In genomic region chr3:40505599-40506462, GRCh38 we compare ENCODE assay signal across 1 cellular context.
TF ChIP-seq lines count a peak whose summit lies in the region.

TSS of gene ZNF620 (plus strand) at chr3:40506039. CDS start at chr3:40506353, 314 bp downstream.

TF ChIP-seq in SK-N-SH treated with all-trans-retinoic acid at 6 μM for 48 hours, 23 proteins besides CTCF, POLR2A, EP300 and RAD21 (continued from another document):
- TF ChIP-seq, protein P1, sequence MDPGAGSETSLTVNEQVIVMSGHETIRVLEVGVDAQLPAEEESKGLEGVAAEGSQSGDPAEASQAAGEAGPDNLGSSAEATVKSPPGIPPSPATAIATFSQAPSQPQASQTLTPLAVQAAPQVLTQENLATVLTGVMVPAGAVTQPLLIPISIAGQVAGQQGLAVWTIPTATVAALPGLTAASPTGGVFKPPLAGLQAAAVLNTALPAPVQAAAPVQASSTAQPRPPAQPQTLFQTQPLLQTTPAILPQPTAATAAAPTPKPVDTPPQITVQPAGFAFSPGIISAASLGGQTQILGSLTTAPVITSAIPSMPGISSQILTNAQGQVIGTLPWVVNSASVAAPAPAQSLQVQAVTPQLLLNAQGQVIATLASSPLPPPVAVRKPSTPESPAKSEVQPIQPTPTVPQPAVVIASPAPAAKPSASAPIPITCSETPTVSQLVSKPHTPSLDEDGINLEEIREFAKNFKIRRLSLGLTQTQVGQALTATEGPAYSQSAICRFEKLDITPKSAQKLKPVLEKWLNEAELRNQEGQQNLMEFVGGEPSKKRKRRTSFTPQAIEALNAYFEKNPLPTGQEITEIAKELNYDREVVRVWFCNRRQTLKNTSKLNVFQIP (CRISPR knock-in tag; IDR thresholded peaks at IDR 0.05; ENCODE audit: borderline replicate concordance, low read depth): no peak
- TF ChIP-seq ISL1 (CRISPR knock-in tag; IDR thresholded peaks at IDR 0.05) (no peak), BACH2 (CRISPR knock-in tag; IDR thresholded peaks at IDR 0.05; ENCODE audit: borderline replicate concordance) (no peak)
- TF ChIP-seq, protein P2, sequence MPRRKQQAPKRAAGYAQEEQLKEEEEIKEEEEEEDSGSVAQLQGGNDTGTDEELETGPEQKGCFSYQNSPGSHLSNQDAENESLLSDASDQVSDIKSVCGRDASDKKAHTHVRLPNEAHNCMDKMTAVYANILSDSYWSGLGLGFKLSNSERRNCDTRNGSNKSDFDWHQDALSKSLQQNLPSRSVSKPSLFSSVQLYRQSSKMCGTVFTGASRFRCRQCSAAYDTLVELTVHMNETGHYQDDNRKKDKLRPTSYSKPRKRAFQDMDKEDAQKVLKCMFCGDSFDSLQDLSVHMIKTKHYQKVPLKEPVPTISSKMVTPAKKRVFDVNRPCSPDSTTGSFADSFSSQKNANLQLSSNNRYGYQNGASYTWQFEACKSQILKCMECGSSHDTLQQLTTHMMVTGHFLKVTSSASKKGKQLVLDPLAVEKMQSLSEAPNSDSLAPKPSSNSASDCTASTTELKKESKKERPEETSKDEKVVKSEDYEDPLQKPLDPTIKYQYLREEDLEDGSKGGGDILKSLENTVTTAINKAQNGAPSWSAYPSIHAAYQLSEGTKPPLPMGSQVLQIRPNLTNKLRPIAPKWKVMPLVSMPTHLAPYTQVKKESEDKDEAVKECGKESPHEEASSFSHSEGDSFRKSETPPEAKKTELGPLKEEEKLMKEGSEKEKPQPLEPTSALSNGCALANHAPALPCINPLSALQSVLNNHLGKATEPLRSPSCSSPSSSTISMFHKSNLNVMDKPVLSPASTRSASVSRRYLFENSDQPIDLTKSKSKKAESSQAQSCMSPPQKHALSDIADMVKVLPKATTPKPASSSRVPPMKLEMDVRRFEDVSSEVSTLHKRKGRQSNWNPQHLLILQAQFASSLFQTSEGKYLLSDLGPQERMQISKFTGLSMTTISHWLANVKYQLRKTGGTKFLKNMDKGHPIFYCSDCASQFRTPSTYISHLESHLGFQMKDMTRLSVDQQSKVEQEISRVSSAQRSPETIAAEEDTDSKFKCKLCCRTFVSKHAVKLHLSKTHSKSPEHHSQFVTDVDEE (CRISPR knock-in tag; IDR thresholded peaks at IDR 0.05): no peak
TF ChIP-seq in SK-N-SH treated with all-trans-retinoic acid at 6 μM for 48 hours: peak in this region for 2.
